In genomic region chr2:40348038-40348437, GRCh38 we compare ENCODE assay signal across 19 cellular contexts.
"Had no signal": no experiment of that assay in that cellular context is flagged by ENCODE, and none has a peak within 500 bp of the region (broad histone marks: within the 10 kb centered on the region; RNA-seq: fewer than 3 reads in every experiment).

No MANE protein-coding gene starts in this region.

- H3K4me1 ChIP-seq: psoas muscle had no signal

- H3K79me2 ChIP-seq: hepatocyte had no signal

- H3K4me2 ChIP-seq: hepatocyte had no signal

- H3K27ac ChIP-seq: gastrocnemius medialis, hepatocyte, psoas muscle, VCaP had no signal

- H3K4me3 ChIP-seq: coronary artery, gastrocnemius medialis, hepatocyte, lung, mucosa of descending colon, psoas muscle had no signal

- H3K9me3 ChIP-seq: gastrocnemius medialis, mucosa of descending colon, psoas muscle had no signal

- ATAC-seq: activated naive CD4-positive, alpha-beta T cell treated with anti-CD3 and anti-CD28 coated beads, Interleukin-2, amount 50 U/mL, for 72 hours; activated T-cell treated with anti-CD3 and anti-CD28 coated beads, Interleukin-2, amount 50 U/mL, for 4 hours; gastrocnemius medialis; mucosa of descending colon; sciatic nerve; stimulated activated naive CD8-positive, alpha-beta T cell treated with anti-CD3 and anti-CD28 coated beads, Interleukin-15, amount 100 ng/mL, for 72 hours; T-cell had no signal

- DNase-seq: activated CD4-positive, alpha-beta memory T cell treated with anti-CD3 and anti-CD28 coated beads for 36 hours; activated effector memory CD4-positive, alpha-beta T cell treated with anti-CD3 and anti-CD28 coated beads, Interleukin-2, amount 50 U/mL, for 16 hours; activated T-cell treated with anti-CD3 and anti-CD28 coated beads, Interleukin-2, amount 50 U/mL, for 4 hours; effector CD8-positive, alpha-beta T cell; gastrocnemius medialis; mucosa of descending colon; nephron progenitor cell; psoas muscle; stimulated activated CD4-positive, alpha-beta T cell treated with anti-CD3 and anti-CD28 coated beads, Interleukin-4, amount 100 ng/mL, for 24 hours; stimulated activated naive CD8-positive, alpha-beta T cell treated with anti-CD3 and anti-CD28 coated beads, Interleukin-15, amount 100 ng/mL, for 72 hours; T-cell had no signal

- H2AFZ ChIP-seq: hepatocyte had no signal

- H3K27me3 ChIP-seq: gastrocnemius medialis, hepatocyte had no signal

- FAIRE-seq: bronchial epithelial cell, urothelium cell line had no signal

- H3K36me3 ChIP-seq: gastrocnemius medialis had no signal
